8 cellular contexts compared by ENCODE assay signal in genomic region chr10:3043512-3044368, GRCh38. TPM values are rescaled to one million over a fixed set of nuclear protein-coding genes. Genes with fewer than 3 reads are reported as not detected.
A peak's percentile ranks its signal among the peaks of the same experiment; 100 is the strongest.
DNase-seq lines count a peak whose midpoint lies in the region; TF ChIP-seq lines count a peak whose summit lies in the region.

No MANE protein-coding gene starts in this region.

- H3K27me3 Mint-ChIP-seq in HFFc6 (ENCODE audit: insufficient read depth): peaks cover 8% of the 10 kb centered on the region

- in situ Hi-C loops in T47D (cut with HindIII; ENCODE audit: low pct_unique_long_range_greater_than_20kb, low sequenced_read_pairs): no loop called here

- peak; percentile 80 for TF ChIP-seq CTCF in HFFc6 (IDR thresholded peaks at IDR 0.05)

- peak overlapping the region; percentile 52 for H3K4me3 Mint-ChIP-seq in HFFc6

- DNase-seq in NCI-H510A treated with DMSO at 0.1 percent for 48 hours (lab: John Stamatoyannopoulos, UW) (peak; percentile 35), NCI-H510A (lab: John Stamatoyannopoulos, UW) (no peak), HFFc6 (peak; percentile 73), NCI-H1092 treated with DMSO at 0.1 percent for 48 hours (lab: John Stamatoyannopoulos, UW) (peak; percentile 67), T-helper 9 cell (peak; percentile 27), T47D (ENCODE audit: low read depth in 1 of 2, low spot score in 1 of 2) (peak; percentile 86 to 91), iris pigment epithelial cell (ENCODE audit: low read depth) (peak; percentile 80)
- peak; percentile 40 for DNase-seq in stimulated activated CD4-positive, alpha-beta T cell treated with anti-CD3 and anti-CD28 coated beads, Interleukin-1b, Interleukin-23, amount 100 ng/mL, for 48 hours

- peaks cover 5% of the 10 kb centered on the region for H3K9me3 Mint-ChIP-seq in HFFc6

- no peaks in the 10 kb centered on the region for H3K36me3 Mint-ChIP-seq in HFFc6 (ENCODE audit: low read depth)

- peak overlapping the region; percentile 83 for H3K27ac Mint-ChIP-seq in HFFc6

- peaks cover 50% of the 10 kb centered on the region for H3K4me1 Mint-ChIP-seq in HFFc6 (ENCODE audit: low read depth)

RNA-seq across cellular contexts. Expression of gene PFKP, which starts 23.6 kb away (rescaled TPM):
- total RNA-seq in HFFc6 (2021; fragmentation: NEBNext Ultra II Directional; extraction: Animal tissue kit (Norgen Biotek cat#: 25700)): 100 to 1,000 TPM; 131 to 173 (median 161) TPM
